ENCODE assay signal across 8 cellular contexts in the genomic region with DNA sequence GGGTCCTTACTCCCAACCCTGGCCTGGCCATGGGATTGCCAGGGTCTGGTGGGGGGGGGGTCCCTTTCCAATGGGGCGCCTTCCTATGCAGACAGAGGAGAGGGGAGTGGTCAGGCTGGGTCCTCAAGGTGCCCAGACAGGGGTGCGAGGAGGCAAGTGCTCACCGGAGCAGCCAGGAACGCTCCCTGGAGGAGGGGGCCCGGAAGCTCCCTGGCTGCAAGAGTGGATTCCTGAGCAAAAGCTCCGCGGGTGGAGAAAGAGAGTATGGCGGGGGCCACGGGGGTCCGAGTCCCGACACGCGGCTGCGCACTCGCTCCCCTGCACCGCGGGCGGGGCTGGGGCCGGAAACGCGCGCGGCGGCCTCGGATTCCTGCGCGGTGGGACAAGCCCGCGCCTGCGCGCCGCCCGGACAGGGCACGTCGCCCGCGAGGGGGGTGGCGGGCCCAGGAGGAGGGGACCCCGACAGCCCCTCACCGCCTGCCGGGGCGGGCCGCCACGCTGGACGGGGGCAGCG. TPM values are rescaled to one million over a fixed set of nuclear protein-coding genes. Genes with fewer than 3 reads are reported as not detected.
A peak's percentile ranks its signal among the peaks of the same experiment; 100 is the strongest.
DNase-seq lines count a peak whose midpoint lies in the region; ATAC-seq lines count a peak whose summit lies in the region.

No MANE protein-coding gene starts in this region.

- peak; percentile 41 for DNase-seq in G401 (ENCODE audit: low spot score)
- peak; percentile 38 for DNase-seq in UCSD-AML1 (lab: John Stamatoyannopoulos, UW; ENCODE audit: unreplicated experiment)
- DNase-seq in caudate nucleus (lab: John Stamatoyannopoulos, UW) = peak in 4 of 61 donors; percentile 30 to 44 (median 40)
- peak; percentile 77 for DNase-seq in kidney tubule cell (ENCODE audit: low spot score)
- DNase-seq in stimulated activated CD4-positive, alpha-beta T cell treated with anti-CD3 and anti-CD28 coated beads, TNF-alpha, amount 100 ng/mL, for 24 hours (ENCODE audit: low read depth in 3 of 3) = peak; percentile 21 to 68 (median 49)

- peak; percentile 36 for ATAC-seq in HG02885 (IDR thresholded peaks at IDR 0.05; ENCODE audit: poor library complexity, unreplicated experiment)
- no peak for ATAC-seq in GM21737 (IDR thresholded peaks at IDR 0.05; ENCODE audit: unreplicated experiment)
- ATAC-seq in HG02870 (IDR thresholded peaks at IDR 0.05; ENCODE audit: unreplicated experiment) = no peak

- H3K27ac ChIP-seq in caudate nucleus (ENCODE audit: low read depth, low read length) = peak overlapping the region; percentile 16

- in situ Hi-C loops in G401 (cut with HindIII; ENCODE audit: low sequenced_read_pairs) = no loop called here

RNA-seq across cellular contexts. Expression of a gene that starts 27.7 kb away (rescaled TPM):
- 0.43 TPM in 1 of 2 replicates, not detected in the other for total RNA-seq in G401 (2014; rRNA removed; shearing (Covaris generic))
